Comparison of ENCODE assay signal across 31 cellular contexts in genomic region chrX:147626605-147627004, GRCh38.
"Had no signal": no experiment of that assay in that cellular context is flagged by ENCODE, and none has a peak within 500 bp of the region (broad histone marks: within the 10 kb centered on the region; RNA-seq: fewer than 3 reads in every experiment).

No MANE protein-coding gene starts in this region.

- H3K9me3 Mint-ChIP-seq: activated B cell treated with CpG ODN at 0.5 μM for 24 hours; activated CD4-positive, alpha-beta memory T cell treated with anti-CD3 and anti-CD28 coated beads for 36 hours; activated CD4-positive, alpha-beta T cell treated with anti-CD3 and anti-CD28 coated beads, Interleukin-2, amount 10 ng/mL, durations not matched to agents 24 days and 14 days; activated naive CD4-positive, alpha-beta T cell treated with anti-CD3 and anti-CD28 coated beads, Interleukin-2, amount 10 ng/mL, durations not matched to agents 7 days and 5 days; activated naive CD4-positive, alpha-beta T cell treated with anti-CD3 and anti-CD28 coated beads, Interleukin-2, amount 50 U/mL, for 72 hours; activated naive CD8-positive, alpha-beta T cell treated with anti-CD3 and anti-CD28 coated beads, Interleukin-2, amount 10 ng/mL, durations not matched to agents 7 days and 5 days; activated T-cell treated with anti-CD3 and anti-CD28 coated beads, Interleukin-2, amount 50 U/mL, for 24 hours; central memory CD8-positive, alpha-beta T cell; effector memory CD8-positive, alpha-beta T cell; T-helper 2 cell treated with Interferon-gamma antibody and Interleukin-4, amounts not matched to agents 5 μg/mL and 100 μg/mL, for 36 hours had no signal

- H3K27ac ChIP-seq: ascending aorta, brain microvascular endothelial cell, coronary artery, esophagus squamous epithelium, gastroesophageal sphincter, heart right ventricle, WERI-Rb-1 had no signal

- H3K4me3 Mint-ChIP-seq: activated B cell treated with CpG ODN at 0.5 μM for 24 hours; activated CD4-positive, alpha-beta memory T cell treated with anti-CD3 and anti-CD28 coated beads for 36 hours; activated CD4-positive, alpha-beta T cell treated with anti-CD3 and anti-CD28 coated beads, Interleukin-2, amount 10 ng/mL, durations not matched to agents 24 days and 14 days; activated CD8-positive, alpha-beta memory T cell treated with anti-CD3 and anti-CD28 coated beads, Interleukin-2, amount 10 ng/mL, durations not matched to agents 7 days and 5 days; activated CD8-positive, alpha-beta T cell treated with anti-CD3 and anti-CD28 coated beads, Interleukin-2, amount 10 ng/mL, durations not matched to agents 7 days and 5 days; activated naive CD4-positive, alpha-beta T cell treated with anti-CD3 and anti-CD28 coated beads, Interleukin-2, amount 10 ng/mL, durations not matched to agents 7 days and 5 days; activated naive CD8-positive, alpha-beta T cell treated with anti-CD3 and anti-CD28 coated beads, Interleukin-2, amount 10 ng/mL, durations not matched to agents 7 days and 5 days; activated T-cell treated with anti-CD3 and anti-CD28 coated beads, Interleukin-2, amount 50 U/mL, for 24 hours; activated T-cell treated with anti-CD3 and anti-CD28 coated beads, Interleukin-2, amount 50 U/mL, for 72 hours; central memory CD8-positive, alpha-beta T cell; effector memory CD8-positive, alpha-beta T cell; T-helper 17 cell; T-helper 2 cell treated with Interferon-gamma antibody and Interleukin-4, amounts not matched to agents 5 μg/mL and 100 μg/mL, for 36 hours had no signal

- H3K4me1 Mint-ChIP-seq: activated B cell treated with CpG ODN at 0.5 μM for 24 hours; activated CD4-positive, alpha-beta T cell treated with anti-CD3 and anti-CD28 coated beads, Interleukin-2, amount 10 ng/mL, durations not matched to agents 24 days and 14 days; activated CD8-positive, alpha-beta memory T cell treated with anti-CD3 and anti-CD28 coated beads, Interleukin-2, amount 10 ng/mL, durations not matched to agents 7 days and 5 days; activated naive CD4-positive, alpha-beta T cell treated with anti-CD3 and anti-CD28 coated beads, Interleukin-2, amount 10 ng/mL, durations not matched to agents 7 days and 5 days; activated naive CD8-positive, alpha-beta T cell treated with anti-CD3 and anti-CD28 coated beads, Interleukin-2, amount 10 ng/mL, durations not matched to agents 7 days and 5 days; central memory CD8-positive, alpha-beta T cell; T-helper 17 cell had no signal

- H3K4me1 ChIP-seq: ascending aorta, esophagus squamous epithelium, gastroesophageal sphincter, heart right ventricle had no signal

- ATAC-seq: activated CD4-positive, CD25-positive, alpha-beta regulatory T cell treated with anti-CD3 and anti-CD28 coated beads, Interleukin-2, amount 50 U/mL, for 24 hours; activated CD8-positive, alpha-beta memory T cell treated with anti-CD3 and anti-CD28 coated beads, Interleukin-2, amount 10 ng/mL, durations not matched to agents 7 days and 5 days; activated CD8-positive, alpha-beta T cell treated with anti-CD3 and anti-CD28 coated beads, Interleukin-2, amount 10 ng/mL, durations not matched to agents 7 days and 5 days; activated naive CD4-positive, alpha-beta T cell treated with anti-CD3 and anti-CD28 coated beads, Interleukin-2, amount 50 U/mL, for 72 hours; activated T-cell treated with anti-CD3 and anti-CD28 coated beads, Interleukin-2, amount 50 U/mL, for 72 hours; effector memory CD8-positive, alpha-beta T cell; gastroesophageal sphincter; heart right ventricle; T-helper 17 cell had no signal

- H3K27me3 ChIP-seq: ascending aorta, brain microvascular endothelial cell, esophagus squamous epithelium, gastroesophageal sphincter, heart right ventricle had no signal

- H3K27ac Mint-ChIP-seq: activated B cell treated with CpG ODN at 0.5 μM for 24 hours; activated CD4-positive, alpha-beta memory T cell treated with anti-CD3 and anti-CD28 coated beads for 36 hours; activated CD4-positive, alpha-beta T cell treated with anti-CD3 and anti-CD28 coated beads, Interleukin-2, amount 10 ng/mL, durations not matched to agents 24 days and 14 days; activated CD8-positive, alpha-beta memory T cell treated with anti-CD3 and anti-CD28 coated beads, Interleukin-2, amount 10 ng/mL, durations not matched to agents 7 days and 5 days; activated CD8-positive, alpha-beta T cell treated with anti-CD3 and anti-CD28 coated beads, Interleukin-2, amount 10 ng/mL, durations not matched to agents 7 days and 5 days; activated naive CD4-positive, alpha-beta T cell treated with anti-CD3 and anti-CD28 coated beads, Interleukin-2, amount 10 ng/mL, durations not matched to agents 7 days and 5 days; activated naive CD4-positive, alpha-beta T cell treated with anti-CD3 and anti-CD28 coated beads, Interleukin-2, amount 50 U/mL, for 72 hours; activated naive CD8-positive, alpha-beta T cell treated with anti-CD3 and anti-CD28 coated beads, Interleukin-2, amount 10 ng/mL, durations not matched to agents 7 days and 5 days; activated T-cell treated with anti-CD3 and anti-CD28 coated beads, Interleukin-2, amount 50 U/mL, for 24 hours; activated T-cell treated with anti-CD3 and anti-CD28 coated beads, Interleukin-2, amount 50 U/mL, for 72 hours; effector memory CD8-positive, alpha-beta T cell; T-helper 17 cell; T-helper 2 cell treated with Interferon-gamma antibody and Interleukin-4, amounts not matched to agents 5 μg/mL and 100 μg/mL, for 36 hours had no signal

- DNase-seq: activated B cell treated with CpG ODN at 0.5 μM for 24 hours; activated CD4-positive, alpha-beta memory T cell treated with anti-CD3 and anti-CD28 coated beads for 36 hours; activated CD4-positive, alpha-beta T cell treated with anti-CD3 and anti-CD28 coated beads, Interleukin-2, amount 10 ng/mL, durations not matched to agents 24 days and 14 days; activated CD8-positive, alpha-beta memory T cell treated with anti-CD3 and anti-CD28 coated beads, Interleukin-2, amount 10 ng/mL, durations not matched to agents 7 days and 5 days; activated CD8-positive, alpha-beta memory T cell treated with anti-CD3 and anti-CD28 coated beads, Interleukin-2, amount 50 U/mL, for 4 hours; activated CD8-positive, alpha-beta T cell treated with anti-CD3 and anti-CD28 coated beads, Interleukin-2, amount 10 ng/mL, durations not matched to agents 7 days and 5 days; activated gamma-delta T cell; activated naive CD4-positive, alpha-beta T cell; activated naive CD4-positive, alpha-beta T cell treated with anti-CD3 and anti-CD28 coated beads, Interleukin-2, amount 10 ng/mL, durations not matched to agents 7 days and 5 days; activated naive CD8-positive, alpha-beta T cell treated with anti-CD3 and anti-CD28 coated beads, Interleukin-2, amount 10 ng/mL, durations not matched to agents 7 days and 5 days; activated T-cell treated with anti-CD3 and anti-CD28 coated beads, Interleukin-2, amount 50 U/mL, for 24 hours; activated T-cell treated with anti-CD3 and anti-CD28 coated beads, Interleukin-2, amount 50 U/mL, for 72 hours; brain microvascular endothelial cell; dermis blood vessel endothelial cell; effector CD4-positive, alpha-beta T cell; effector memory CD8-positive, alpha-beta T cell; esophagus squamous epithelium; foreskin melanocyte; heart right ventricle; T-helper 1 cell; T-helper 17 cell; T1000; WERI-Rb-1 had no signal

- H3K36me3 ChIP-seq: ascending aorta, brain microvascular endothelial cell, esophagus squamous epithelium, gastroesophageal sphincter, heart right ventricle, WERI-Rb-1 had no signal

- H3K4me3 ChIP-seq: ascending aorta, coronary artery, esophagus squamous epithelium, gastroesophageal sphincter, heart right ventricle had no signal

- H3K27me3 Mint-ChIP-seq: activated B cell treated with CpG ODN at 0.5 μM for 24 hours; activated CD4-positive, alpha-beta memory T cell treated with anti-CD3 and anti-CD28 coated beads for 36 hours; activated CD4-positive, alpha-beta T cell treated with anti-CD3 and anti-CD28 coated beads, Interleukin-2, amount 10 ng/mL, durations not matched to agents 24 days and 14 days; activated CD8-positive, alpha-beta memory T cell treated with anti-CD3 and anti-CD28 coated beads, Interleukin-2, amount 10 ng/mL, durations not matched to agents 7 days and 5 days; activated naive CD4-positive, alpha-beta T cell treated with anti-CD3 and anti-CD28 coated beads, Interleukin-2, amount 10 ng/mL, durations not matched to agents 7 days and 5 days; activated T-cell treated with anti-CD3 and anti-CD28 coated beads, Interleukin-2, amount 50 U/mL, for 24 hours; central memory CD8-positive, alpha-beta T cell; effector memory CD8-positive, alpha-beta T cell; T-helper 17 cell had no signal

- FAIRE-seq: bronchial epithelial cell had no signal

- H3K36me3 Mint-ChIP-seq: activated CD4-positive, alpha-beta memory T cell treated with anti-CD3 and anti-CD28 coated beads for 36 hours; activated CD8-positive, alpha-beta memory T cell treated with anti-CD3 and anti-CD28 coated beads, Interleukin-2, amount 10 ng/mL, durations not matched to agents 7 days and 5 days; activated naive CD4-positive, alpha-beta T cell treated with anti-CD3 and anti-CD28 coated beads, Interleukin-2, amount 10 ng/mL, durations not matched to agents 7 days and 5 days; activated naive CD4-positive, alpha-beta T cell treated with anti-CD3 and anti-CD28 coated beads, Interleukin-2, amount 50 U/mL, for 72 hours; activated naive CD8-positive, alpha-beta T cell treated with anti-CD3 and anti-CD28 coated beads, Interleukin-2, amount 10 ng/mL, durations not matched to agents 7 days and 5 days had no signal
